In the genomic region with DNA sequence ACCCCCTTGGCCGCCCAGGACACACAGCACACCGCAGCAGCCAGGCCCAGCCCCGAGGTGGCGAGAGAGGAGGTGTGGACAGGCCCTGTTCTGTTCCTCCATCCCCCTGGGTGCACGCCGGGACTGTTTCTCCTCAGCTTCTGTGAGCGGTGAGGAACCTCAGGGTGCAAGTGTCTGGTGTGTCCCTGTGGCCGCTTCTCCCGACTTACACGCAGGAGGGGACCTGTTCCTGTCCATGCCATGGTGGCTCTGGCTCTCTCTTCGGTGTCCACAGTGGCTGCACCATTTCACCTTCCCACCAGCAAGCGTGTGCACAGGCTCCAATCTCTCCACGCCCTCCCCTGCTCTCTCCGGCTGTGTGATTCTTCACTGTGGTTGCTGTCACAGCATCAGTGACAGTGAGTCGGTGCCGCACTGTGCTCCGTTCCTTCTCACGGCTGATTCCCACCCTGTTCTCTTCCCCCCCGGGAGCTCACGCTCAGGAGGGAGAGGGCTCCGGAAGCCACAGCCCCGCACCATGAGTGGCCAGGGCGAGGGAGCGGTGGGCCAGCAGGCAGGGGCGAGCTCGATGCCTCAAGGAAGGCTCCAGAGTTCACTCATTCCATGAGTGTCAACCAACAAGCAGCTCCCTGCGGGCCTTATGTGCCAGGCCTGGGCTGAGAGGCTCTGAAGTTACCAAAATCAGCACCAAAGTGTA, we compare ENCODE assay signal across 12 cellular contexts. TPM values are rescaled to one million over a fixed set of nuclear protein-coding genes. Genes with fewer than 3 reads are reported as not detected.
DNase-seq lines count a peak whose midpoint lies in the region; ATAC-seq and TF ChIP-seq lines count a peak whose summit lies in the region.
"Had no signal": no experiment of that assay in that cellular context is flagged by ENCODE, and none has a peak within 500 bp of the region (broad histone marks: within the 10 kb centered on the region; RNA-seq: fewer than 3 reads in every experiment).

No MANE protein-coding gene starts in this region.

- WGBS in psoas muscle, 3 donors: 67 to 76% (median 68%) methylated on average over 26 to 27 of the region's 27 CpGs
- 88 to 91% methylated on average over 26 to 27 of the region's 27 CpGs for WGBS in aorta, 2 donors

- peaks cover 21% of the 10 kb centered on the region for H3K27me3 Mint-ChIP-seq in glutamatergic neuron (ENCODE audit: unreplicated experiment)

- H3K4me1 Mint-ChIP-seq in glutamatergic neuron (ENCODE audit: low read depth, unreplicated experiment): no peaks in the 10 kb centered on the region

- intact Hi-C loops in Right ventricle myocardium inferior (cut with DNase I) (loop anchor here (1.0 to 5.0 kb wide), 3 partner anchors 42 to 317 kb away; no protein-coding TSS in a partner anchor), cardiac septum (cut with DNase I) (loop anchor here (1.0 to 10.0 kb wide), 4 partner anchors 121 to 549 kb away; no protein-coding TSS in a partner anchor), psoas muscle (cut with DNase I) (loop anchor here (1.0 to 10.0 kb wide), 4 partner anchors 121 to 549 kb away; no protein-coding TSS in a partner anchor), aorta (cut with DNase I) (loop anchor here in 1 of 2 donors (2.0 kb wide), 1 partner anchor 317 kb away; no protein-coding TSS in a partner anchor)

- H3K27me3 ChIP-seq in psoas muscle (ENCODE audit: insufficient read depth in 3 of 3, low read length in 2 of 3) (no peaks in the 10 kb centered on the region), aorta (ENCODE audit: control insufficient read depth in 1 of 2, insufficient read depth in 2 of 2, low read length in 1 of 2) (no peaks in the 10 kb centered on the region)

- no peaks in the 10 kb centered on the region for H3K36me3 Mint-ChIP-seq in glutamatergic neuron (ENCODE audit: unreplicated experiment)

- H3K27ac ChIP-seq in psoas muscle: no peak overlapping the region
- H3K27ac ChIP-seq in aorta (ENCODE audit: low read depth in 1 of 2, low read length in 2 of 2): no peak overlapping the region

- H3K4me3 Mint-ChIP-seq in glutamatergic neuron (ENCODE audit: unreplicated experiment): no peak overlapping the region
- H3K4me3 Mint-ChIP-seq: activated CD4-positive, alpha-beta T cell treated with anti-CD3 and anti-CD28 coated beads, Interleukin-2, amount 10 ng/mL, durations not matched to agents 7 days and 5 days had no signal

- H3K4me1 ChIP-seq in psoas muscle (peaks cover 39% of the 10 kb centered on the region), aorta (ENCODE audit: control insufficient read depth in 1 of 2, insufficient read depth in 2 of 2, low read length in 2 of 2) (no peaks in the 10 kb centered on the region)

- H3K9me3 ChIP-seq in psoas muscle: no peaks in the 10 kb centered on the region
- no peaks in the 10 kb centered on the region for H3K9me3 ChIP-seq in aorta (ENCODE audit: control insufficient read depth, low read length)

- no peak for TF ChIP-seq CTCF in glutamatergic neuron (IDR thresholded peaks at IDR 0.05; ENCODE audit: partially characterized antibody, unreplicated experiment)
- TF ChIP-seq CTCF in psoas muscle (IDR thresholded peaks at IDR 0.05): no peak

- DNase-seq in Right ventricle myocardium inferior (ENCODE audit: missing footprints) (peak; percentile 66), cardiac septum (ENCODE audit: low spot score) (no peak), glutamatergic neuron (peak; percentile 16), psoas muscle (peak; percentile 18 to 55), aorta (peak; percentile 52 to 75), NCI-H1694 (lab: John Stamatoyannopoulos, UW) (no peak)

- H3K9me3 Mint-ChIP-seq in glutamatergic neuron (ENCODE audit: unreplicated experiment): peaks cover 2% of the 10 kb centered on the region
- H3K9me3 Mint-ChIP-seq: activated CD4-positive, alpha-beta T cell treated with anti-CD3 and anti-CD28 coated beads, Interleukin-2, amount 10 ng/mL, durations not matched to agents 7 days and 5 days had no signal

- H3K4me3 ChIP-seq in psoas muscle (no peak overlapping the region), aorta (ENCODE audit: low read length in 2 of 2) (no peak overlapping the region)

- ATAC-seq in Right ventricle myocardium inferior (no peak), psoas muscle (peak in 2 of 4 donors; percentile 4), aorta (ENCODE audit: low FRiP score) (no peak), GM21515 (IDR thresholded peaks at IDR 0.05; ENCODE audit: unreplicated experiment) (no peak), HG02588 (IDR thresholded peaks at IDR 0.05; ENCODE audit: unreplicated experiment) (no peak)

- H3K27ac Mint-ChIP-seq in glutamatergic neuron (ENCODE audit: unreplicated experiment): no peak overlapping the region
- H3K27ac Mint-ChIP-seq: activated CD4-positive, alpha-beta T cell treated with anti-CD3 and anti-CD28 coated beads, Interleukin-2, amount 10 ng/mL, durations not matched to agents 7 days and 5 days had no signal

- H3K36me3 ChIP-seq in psoas muscle (ENCODE audit: insufficient read depth in 1 of 2, low read depth in 1 of 2): no peaks in the 10 kb centered on the region
- H3K36me3 ChIP-seq in aorta (ENCODE audit: control insufficient read depth in 1 of 2, insufficient read depth in 2 of 2, low read length in 1 of 2): no peaks in the 10 kb centered on the region

RNA-seq across cellular contexts. Expression of gene WNT7B, which starts 18.6 kb away (rescaled TPM):
- not detected for total RNA-seq in Right ventricle myocardium inferior
- total RNA-seq in cardiac septum: not detected
- total RNA-seq in glutamatergic neuron (ENCODE audit: unreplicated experiment): 0.37 TPM
- not detected for total RNA-seq in psoas muscle
- under 1 TPM in 1 of 3 donors, not detected in 2; 0.05 TPM for polyA plus RNA-seq in psoas muscle
- not detected for total RNA-seq in aorta
- not detected for polyA plus RNA-seq in aorta
- total RNA-seq: activated CD4-positive, alpha-beta T cell treated with anti-CD3 and anti-CD28 coated beads, Interleukin-2, amount 10 ng/mL, durations not matched to agents 7 days and 5 days; mesenteric fat pad; pulmonary artery endothelial cell; T-helper 1 cell treated with Interleukin-12 subunit alpha and Interleukin-12 subunit beta and Interleukin-4 antibody, amounts not matched to agents 30 ng/mL and 1 ng/mL, for 36 hours had no signal

Comparison
In these comparisons a context has a peak if more than half of its experiments do, and no peak if none do; other contexts are left out.
1. DNase-seq: peak in Right ventricle myocardium inferior (single experiment), glutamatergic neuron (single experiment), psoas muscle (2 of 2) and aorta (2 of 2); none in cardiac septum (single experiment) and NCI-H1694 (single experiment).